Comparison of ENCODE assay signal across 11 cellular contexts in the genomic region with DNA sequence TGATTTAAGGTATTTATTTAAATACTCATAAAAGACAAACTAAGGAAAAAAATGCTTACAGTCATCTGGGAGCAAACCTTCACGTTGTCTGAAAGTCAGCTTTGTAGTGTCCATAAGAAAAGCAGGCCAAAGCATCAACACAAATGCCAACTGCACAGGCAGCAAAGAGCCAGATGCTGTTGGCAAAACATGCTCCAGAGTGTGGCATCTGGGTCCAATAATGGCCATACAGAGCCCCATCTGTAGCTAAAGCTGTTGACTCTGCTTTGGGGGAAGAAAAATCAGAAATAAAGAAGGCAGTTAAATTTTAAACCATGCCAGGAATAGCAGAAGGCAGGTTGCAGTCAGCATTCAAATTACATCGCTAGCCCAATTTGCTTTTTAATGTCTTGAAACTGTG.
"Had no signal": no experiment of that assay in that cellular context is flagged by ENCODE, and none has a peak within 500 bp of the region (broad histone marks: within the 10 kb centered on the region; RNA-seq: fewer than 3 reads in every experiment).

No MANE protein-coding gene starts in this region.

- ATAC-seq: activated naive CD4-positive, alpha-beta T cell treated with anti-CD3 and anti-CD28 coated beads, Interleukin-2, amount 50 U/mL, for 72 hours; left lung; psoas muscle; right cardiac atrium; stimulated activated naive CD8-positive, alpha-beta T cell treated with anti-CD3 and anti-CD28 coated beads, Interleukin-15, Interleukin-2, amounts not matched to agents 100 U/mL and 50 U/mL, for 24 hours had no signal

- DNase-seq: activated CD4-positive, alpha-beta T cell treated with anti-CD3 and anti-CD28 coated beads, Interleukin-2, amount 50 U/mL, for 4 hours; activated gamma-delta T cell; adrenal gland; head of caudate nucleus; kidney; left lung; psoas muscle; right cardiac atrium; stimulated activated naive CD8-positive, alpha-beta T cell treated with anti-CD3 and anti-CD28 coated beads, Interleukin-15, Interleukin-2, amounts not matched to agents 100 U/mL and 50 U/mL, for 24 hours; substantia nigra had no signal
